ENCODE assay signal across 15 cellular contexts in the genomic region with DNA sequence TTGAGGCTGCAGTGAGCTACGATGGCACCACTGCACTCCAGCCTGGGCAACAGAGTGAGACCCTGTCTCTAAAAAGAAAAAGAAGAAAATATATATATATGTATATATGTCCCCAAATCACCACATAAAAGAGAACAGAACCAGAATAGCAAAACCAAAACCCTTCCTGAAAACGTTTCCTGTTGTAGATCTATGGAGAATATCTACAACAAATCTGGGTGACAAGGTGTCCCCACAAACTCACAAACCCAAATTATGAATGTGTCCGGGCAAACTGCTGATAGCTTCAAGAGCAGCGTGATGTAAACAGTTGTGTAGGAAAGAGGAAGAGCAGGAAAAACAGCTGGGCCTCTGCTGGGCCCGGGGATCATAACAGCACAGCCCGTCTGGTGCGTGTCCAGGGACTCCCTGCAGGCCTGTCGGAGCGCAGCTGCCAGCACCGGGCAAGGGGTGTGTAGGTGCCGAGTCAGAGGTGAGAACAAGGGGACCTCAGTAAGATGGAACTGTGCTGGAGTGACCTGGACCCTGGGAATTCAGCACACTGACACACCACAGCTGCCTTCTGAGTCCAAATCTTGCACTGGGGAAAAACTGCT. TPM values are rescaled to one million over a fixed set of nuclear protein-coding genes. Genes with fewer than 3 reads are reported as not detected.
DNase-seq lines count a peak whose midpoint lies in the region; ATAC-seq and TF ChIP-seq lines count a peak whose summit lies in the region.
"Had no signal": no experiment of that assay in that cellular context is flagged by ENCODE, and none has a peak within 500 bp of the region (broad histone marks: within the 10 kb centered on the region; RNA-seq: fewer than 3 reads in every experiment).

No MANE protein-coding gene starts in this region.

- H3K4me3 ChIP-seq in mucosa of descending colon: no peak overlapping the region
- H3K4me3 ChIP-seq: Peyer's patch had no signal

- peak; percentile 66 for ATAC-seq in activated naive CD8-positive, alpha-beta T cell treated with anti-CD3 and anti-CD28 coated beads, Interleukin-2, amount 10 ng/mL, durations not matched to agents 7 days and 5 days (ENCODE audit: low read depth)
- no peak for ATAC-seq in activated naive CD8-positive, alpha-beta T cell treated with anti-CD3 and anti-CD28 coated beads, Interleukin-2, amount 50 U/mL, for 24 hours
- peak; percentile 47 for ATAC-seq in T-helper 17 cell
- peak; percentile 69 for ATAC-seq in mucosa of descending colon
- ATAC-seq in activated CD4-positive, CD25-positive, alpha-beta regulatory T cell treated with anti-CD3 and anti-CD28 coated beads, Interleukin-2, amount 50 U/mL, for 24 hours: no peak

- H3K36me3 ChIP-seq in mucosa of descending colon (ENCODE audit: low read depth): no peaks in the 10 kb centered on the region
- H3K36me3 ChIP-seq: Peyer's patch had no signal

- peaks cover 55% of the 10 kb centered on the region for H3K27me3 Mint-ChIP-seq in activated naive CD8-positive, alpha-beta T cell treated with anti-CD3 and anti-CD28 coated beads, Interleukin-2, amount 10 ng/mL, durations not matched to agents 7 days and 5 days
- H3K27me3 Mint-ChIP-seq in activated naive CD8-positive, alpha-beta T cell treated with anti-CD3 and anti-CD28 coated beads, Interleukin-2, amount 50 U/mL, for 24 hours: peaks cover 9% of the 10 kb centered on the region
- H3K27me3 Mint-ChIP-seq in T-helper 17 cell: peaks cover 50% of the 10 kb centered on the region

- TF ChIP-seq CTCF in mucosa of descending colon (IDR thresholded peaks at IDR 0.05): no peak

- H3K4me1 ChIP-seq in mucosa of descending colon (ENCODE audit: low read depth): peaks cover 13% of the 10 kb centered on the region

- H3K36me3 Mint-ChIP-seq in activated naive CD8-positive, alpha-beta T cell treated with anti-CD3 and anti-CD28 coated beads, Interleukin-2, amount 10 ng/mL, durations not matched to agents 7 days and 5 days: no peaks in the 10 kb centered on the region
- no peaks in the 10 kb centered on the region for H3K36me3 Mint-ChIP-seq in activated naive CD8-positive, alpha-beta T cell treated with anti-CD3 and anti-CD28 coated beads, Interleukin-2, amount 50 U/mL, for 24 hours (ENCODE audit: low read depth)
- peaks cover 2% of the 10 kb centered on the region for H3K36me3 Mint-ChIP-seq in T-helper 17 cell (ENCODE audit: low read depth)

- no peaks in the 10 kb centered on the region for H3K9me3 Mint-ChIP-seq in activated naive CD8-positive, alpha-beta T cell treated with anti-CD3 and anti-CD28 coated beads, Interleukin-2, amount 10 ng/mL, durations not matched to agents 7 days and 5 days
- H3K9me3 Mint-ChIP-seq in activated naive CD8-positive, alpha-beta T cell treated with anti-CD3 and anti-CD28 coated beads, Interleukin-2, amount 50 U/mL, for 24 hours: no peaks in the 10 kb centered on the region

- no peak for DNase-seq in activated naive CD8-positive, alpha-beta T cell treated with anti-CD3 and anti-CD28 coated beads, Interleukin-2, amount 10 ng/mL, durations not matched to agents 7 days and 5 days
- DNase-seq in activated naive CD8-positive, alpha-beta T cell treated with anti-CD3 and anti-CD28 coated beads, Interleukin-2, amount 50 U/mL, for 24 hours: no peak
- no peak for DNase-seq in T-helper 17 cell
- DNase-seq in mucosa of descending colon: no peak
- DNase-seq in HuH-7.5 (ENCODE audit: low spot score): no peak
- no peak for DNase-seq in GM19240 (ENCODE audit: insufficient read length, low spot score)
- DNase-seq: EL, NCI-H1417, NCI-H2029, NCI-H2171 treated with DMSO at 0.1 percent for 48 hours, NCI-H82, SHP77 had no signal

- POLR2A ChIA-PET in activated naive CD8-positive, alpha-beta T cell treated with anti-CD3 and anti-CD28 coated beads, Interleukin-2, amount 10 ng/mL, durations not matched to agents 7 days and 5 days (lab: Charles Lee): interaction anchor here (1.0 to 1.4 kb wide), 2 partner anchors 14 to 15 kb away, joined by 3 read pairs; no protein-coding TSS in a partner anchor

- peak overlapping the region; percentile 60 for H3K4me3 Mint-ChIP-seq in activated naive CD8-positive, alpha-beta T cell treated with anti-CD3 and anti-CD28 coated beads, Interleukin-2, amount 10 ng/mL, durations not matched to agents 7 days and 5 days
- no peak overlapping the region for H3K4me3 Mint-ChIP-seq in activated naive CD8-positive, alpha-beta T cell treated with anti-CD3 and anti-CD28 coated beads, Interleukin-2, amount 50 U/mL, for 24 hours
- H3K4me3 Mint-ChIP-seq in T-helper 17 cell: peak overlapping the region; percentile 59
- H3K4me3 Mint-ChIP-seq: B cell had no signal

- H3K9me3 ChIP-seq in T-helper 17 cell (ENCODE audit: control insufficient read depth, low read length, poor library complexity, severe bottlenecking) (no peaks in the 10 kb centered on the region), mucosa of descending colon (no peaks in the 10 kb centered on the region)
- H3K9me3 ChIP-seq: Peyer's patch had no signal

- intact Hi-C loops in mucosa of descending colon (cut with DNase I, micrococcal nuclease): no loop called here

- peak overlapping the region; percentile 35 for H3K27ac Mint-ChIP-seq in activated naive CD8-positive, alpha-beta T cell treated with anti-CD3 and anti-CD28 coated beads, Interleukin-2, amount 10 ng/mL, durations not matched to agents 7 days and 5 days
- H3K27ac Mint-ChIP-seq in activated naive CD8-positive, alpha-beta T cell treated with anti-CD3 and anti-CD28 coated beads, Interleukin-2, amount 50 U/mL, for 24 hours: no peak overlapping the region
- H3K27ac Mint-ChIP-seq in T-helper 17 cell: no peak overlapping the region
- H3K27ac Mint-ChIP-seq: B cell had no signal

- peaks cover 12% of the 10 kb centered on the region for H3K4me1 Mint-ChIP-seq in activated naive CD8-positive, alpha-beta T cell treated with anti-CD3 and anti-CD28 coated beads, Interleukin-2, amount 10 ng/mL, durations not matched to agents 7 days and 5 days
- peaks cover 12% of the 10 kb centered on the region for H3K4me1 Mint-ChIP-seq in activated naive CD8-positive, alpha-beta T cell treated with anti-CD3 and anti-CD28 coated beads, Interleukin-2, amount 50 U/mL, for 24 hours
- peaks cover 26% of the 10 kb centered on the region for H3K4me1 Mint-ChIP-seq in T-helper 17 cell
- H3K4me1 Mint-ChIP-seq: B cell had no signal

RNA-seq across cellular contexts. Expression of a gene that starts 53.8 kb away (rescaled TPM):
- under 1 TPM; 0.50 to 0.54 TPM for total RNA-seq in activated naive CD8-positive, alpha-beta T cell treated with anti-CD3 and anti-CD28 coated beads, Interleukin-2, amount 10 ng/mL, durations not matched to agents 7 days and 5 days
- total RNA-seq in T-helper 17 cell (1 to 10 TPM; 2.2 to 5.6 TPM), mucosa of descending colon (10 to 100 TPM in 1 of 3 donors, 1 to 10 TPM in 2; 2.9 to 87.1 (median 5.3) TPM)

Comparison
In these comparisons a context has a peak if more than half of its experiments do, and no peak if none do; other contexts are left out.
1. ATAC-seq: peak in activated naive CD8-positive, alpha-beta T cell treated with anti-CD3 and anti-CD28 coated beads, Interleukin-2, amount 10 ng/mL, durations not matched to agents 7 days and 5 days (single experiment), T-helper 17 cell (single experiment) and mucosa of descending colon (single experiment); none in activated naive CD8-positive, alpha-beta T cell treated with anti-CD3 and anti-CD28 coated beads, Interleukin-2, amount 50 U/mL, for 24 hours (single experiment) and activated CD4-positive, CD25-positive, alpha-beta regulatory T cell treated with anti-CD3 and anti-CD28 coated beads, Interleukin-2, amount 50 U/mL, for 24 hours (0 of 2).